In genomic region chr17:73625975-73626706, GRCh38 we compare ENCODE assay signal across 19 cellular contexts. TPM values are rescaled to one million over a fixed set of nuclear protein-coding genes. Genes with fewer than 3 reads are reported as not detected.
DNase-seq lines count a peak whose midpoint lies in the region; ATAC-seq and TF ChIP-seq lines count a peak whose summit lies in the region.
"Had no signal": no experiment of that assay in that cellular context is flagged by ENCODE, and none has a peak within 500 bp of the region (broad histone marks: within the 10 kb centered on the region; RNA-seq: fewer than 3 reads in every experiment).

No MANE protein-coding gene starts in this region.

- peaks cover 7% of the 10 kb centered on the region for H3K9me3 Mint-ChIP-seq in mesothelial cell of epicardium
- H3K9me3 Mint-ChIP-seq: activated CD4-positive, alpha-beta memory T cell treated with anti-CD3 and anti-CD28 coated beads, Interleukin-2, amount 10 ng/mL, durations not matched to agents 7 days and 5 days; activated T-helper 1 cell treated with anti-CD3 and anti-CD28 coated beads, Interleukin-12 subunit alpha, Interleukin-12 subunit beta, Interleukin-2, Interleukin-4 antibody, amounts not matched to agents 30 ng/mL and 10 ng/mL and 1 ng/mL, durations not matched to agents 14 hours and 24 hours and 36 hours had no signal

- H3K27ac Mint-ChIP-seq in mesothelial cell of epicardium: peak overlapping the region; percentile 43
- H3K27ac Mint-ChIP-seq: activated CD4-positive, alpha-beta memory T cell treated with anti-CD3 and anti-CD28 coated beads, Interleukin-2, amount 10 ng/mL, durations not matched to agents 7 days and 5 days; activated T-helper 1 cell treated with anti-CD3 and anti-CD28 coated beads, Interleukin-12 subunit alpha, Interleukin-12 subunit beta, Interleukin-2, Interleukin-4 antibody, amounts not matched to agents 30 ng/mL and 10 ng/mL and 1 ng/mL, durations not matched to agents 14 hours and 24 hours and 36 hours had no signal

- H3K27ac ChIP-seq in esophagus (ENCODE audit: low read depth in 2 of 2, low read length in 1 of 2): peak overlapping the region; percentile 1 to 27
- peak overlapping the region; percentile 1 to 3 for H3K27ac ChIP-seq in thoracic aorta
- H3K27ac ChIP-seq: 22Rv1, BLaER1, colonic mucosa had no signal

- H3K4me1 ChIP-seq in esophagus (ENCODE audit: control insufficient read depth in 2 of 2, insufficient read depth in 2 of 2, low read length in 1 of 2): peaks cover 4 to 5% of the 10 kb centered on the region in 2 donors
- H3K4me1 ChIP-seq in thoracic aorta (ENCODE audit: control insufficient read depth in 1 of 2, low read depth in 2 of 2): peaks cover 0 to 14% of the 10 kb centered on the region in 2 donors
- H3K4me1 ChIP-seq: colonic mucosa had no signal

- no peaks in the 10 kb centered on the region for H3K27me3 Mint-ChIP-seq in mesothelial cell of epicardium (ENCODE audit: low read depth)

- H3K36me3 ChIP-seq in esophagus (ENCODE audit: control insufficient read depth in 2 of 2, insufficient read depth in 2 of 2, low read length in 1 of 2) (no peaks in the 10 kb centered on the region), thoracic aorta (no peaks in the 10 kb centered on the region)
- H3K36me3 ChIP-seq: BLaER1, colonic mucosa had no signal

- no peak overlapping the region for H3K4me3 Mint-ChIP-seq in mesothelial cell of epicardium
- H3K4me3 Mint-ChIP-seq: activated CD4-positive, alpha-beta memory T cell treated with anti-CD3 and anti-CD28 coated beads, Interleukin-2, amount 10 ng/mL, durations not matched to agents 7 days and 5 days; activated T-helper 1 cell treated with anti-CD3 and anti-CD28 coated beads, Interleukin-12 subunit alpha, Interleukin-12 subunit beta, Interleukin-2, Interleukin-4 antibody, amounts not matched to agents 30 ng/mL and 10 ng/mL and 1 ng/mL, durations not matched to agents 14 hours and 24 hours and 36 hours had no signal

- DNase-seq in DMS53 (lab: John Stamatoyannopoulos, UW) (peak; percentile 16), DMS53 treated with DMSO at 0.1 percent for 48 hours (lab: John Stamatoyannopoulos, UW; ENCODE audit: unreplicated experiment) (no peak), mesothelial cell of epicardium (ENCODE audit: low spot score in 2 of 2, unreplicated experiment in 2 of 2) (no peak), thoracic aorta (ENCODE audit: low spot score) (no peak), foreskin melanocyte (no peak)
- DNase-seq in activated effector memory CD4-positive, alpha-beta T cell treated with anti-CD3 and anti-CD28 coated beads, Interleukin-2, amount 50 U/mL, for 16 hours: no peak
- DNase-seq: activated CD4-positive, alpha-beta memory T cell treated with anti-CD3 and anti-CD28 coated beads, Interleukin-2, amount 10 ng/mL, durations not matched to agents 7 days and 5 days; colonic mucosa; erythroblast; kidney glomerular epithelial cell; NCI-H1436 treated with DMSO at 0.1 percent for 48 hours; NCI-H510A treated with DMSO at 0.1 percent for 48 hours; OCI-M1 had no signal

- no peaks in the 10 kb centered on the region for H3K27me3 ChIP-seq in esophagus (ENCODE audit: control insufficient read depth in 1 of 2, insufficient read depth in 2 of 2, low read length in 2 of 2)
- no peaks in the 10 kb centered on the region for H3K27me3 ChIP-seq in thoracic aorta (replicated peaks; ENCODE audit: insufficient read depth)
- H3K27me3 ChIP-seq: BLaER1, colonic mucosa had no signal

- peaks cover 48% of the 10 kb centered on the region for H3K4me1 Mint-ChIP-seq in mesothelial cell of epicardium
- H3K4me1 Mint-ChIP-seq: activated CD4-positive, alpha-beta memory T cell treated with anti-CD3 and anti-CD28 coated beads, Interleukin-2, amount 10 ng/mL, durations not matched to agents 7 days and 5 days had no signal

- H3K36me3 Mint-ChIP-seq in mesothelial cell of epicardium: peaks cover 7% of the 10 kb centered on the region

- 53 to 59% methylated on average over 13 of the region's 13 CpGs for whole genome bisulfite sequencing in esophagus, 2 donors

- no peak for ATAC-seq in thoracic aorta (ENCODE audit: insufficient number of reproducible peaks, low FRiP score, low read depth)
- ATAC-seq in HG02981 (IDR thresholded peaks at IDR 0.05; ENCODE audit: unreplicated experiment): no peak

- H3K4me3 ChIP-seq in esophagus (ENCODE audit: low read depth in 1 of 2, low read length in 2 of 2) (no peak overlapping the region), thoracic aorta (no peak overlapping the region)
- H3K4me3 ChIP-seq: BLaER1, colonic mucosa had no signal

- H3K9me3 ChIP-seq in esophagus (ENCODE audit: control insufficient read depth in 2 of 2, insufficient read depth in 1 of 2, low read depth in 1 of 2, low read length in 1 of 2) (no peaks in the 10 kb centered on the region), thoracic aorta (no peaks in the 10 kb centered on the region)
- H3K9me3 ChIP-seq: BLaER1, colonic mucosa had no signal

- TF ChIP-seq CTCF in mesothelial cell of epicardium (IDR thresholded peaks at IDR 0.05; ENCODE audit: unreplicated experiment) (no peak), thoracic aorta (IDR thresholded peaks at IDR 0.05) (no peak)

RNA-seq across cellular contexts. Expression of gene SDK2, which starts 18.1 kb away (rescaled TPM):
- under 1 TPM; 0.29 to 0.55 TPM for polyA plus RNA-seq in esophagus
- 29.7 to 33.2 TPM (median 31.8 TPM) in 3 replicates for total RNA-seq in mesothelial cell of epicardium
- total RNA-seq in thoracic aorta: 1 to 10 TPM; 6.0 to 8.9 TPM
- total RNA-seq: HT-29 had no signal
